In the genomic region with DNA sequence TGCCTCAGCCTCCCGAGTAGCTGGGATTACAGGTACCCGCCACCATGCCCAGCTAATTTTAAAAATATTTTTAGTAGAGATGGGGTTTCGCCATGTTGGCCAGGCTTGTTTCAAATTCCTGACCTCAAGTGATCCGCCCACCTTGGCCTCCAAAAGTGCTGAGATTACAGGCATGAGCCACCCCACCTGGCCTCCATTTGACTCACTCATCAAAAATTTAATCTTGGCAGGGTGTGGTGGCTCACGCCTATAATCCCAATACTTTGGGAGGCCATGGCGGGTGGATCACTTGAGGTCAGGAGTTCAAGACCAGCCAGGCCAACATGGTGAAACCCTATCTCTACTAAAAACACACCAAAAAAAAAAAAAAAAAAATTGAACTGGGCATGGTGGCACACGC, we compare ENCODE assay signal across 8 cellular contexts. TPM values are rescaled to one million over a fixed set of nuclear protein-coding genes. Genes with fewer than 3 reads are reported as not detected.
DNase-seq lines count a peak whose midpoint lies in the region; ATAC-seq, FAIRE-seq and TF ChIP-seq lines count a peak whose summit lies in the region.
"Not testable (repeated sequence)": the region's sequence is repeated elsewhere in the genome, so short reads cannot be mapped to it uniquely, and the experiment has no call there.
"Had no signal": no experiment of that assay in that cellular context is flagged by ENCODE, and none has a peak within 500 bp of the region (broad histone marks: within the 10 kb centered on the region; RNA-seq: fewer than 3 reads in every experiment).

No MANE protein-coding gene starts in this region.

- H3K4me3 ChIP-seq in BLaER1 treated with 17β-estradiol and CSF1 and Interleukin-3, amounts not matched to agents 10 nM and 100 nM; MG63; body of pancreas; esophagus squamous epithelium; left lung; pancreas; testis: not testable (repeated sequence)

- DNase-seq in MG63 = peak; percentile 52
- DNase-seq in body of pancreas; esophagus squamous epithelium (lab: John Stamatoyannopoulos, UW); left lung; pancreas; testis: not testable (repeated sequence)

- ATAC-seq in body of pancreas, left lung, pancreas: not testable (repeated sequence)

- not testable (repeated sequence) for TF ChIP-seq POLR2A in body of pancreas (IDR thresholded peaks at IDR 0.05); esophagus squamous epithelium (IDR thresholded peaks at IDR 0.05); testis (IDR thresholded peaks at IDR 0.05)

- peak overlapping the region; percentile 13 to 99 (median 77); a peak in 17 of 22 replicates for H3K27ac ChIP-seq in BLaER1 treated with 17β-estradiol and CSF1 and Interleukin-3, amounts not matched to agents 10 nM and 100 nM
- peak overlapping the region in 3 of 4 donors; percentile 68 to 82 (median 72) for H3K27ac ChIP-seq in body of pancreas
- H3K27ac ChIP-seq in esophagus squamous epithelium = peak overlapping the region in 3 of 4 donors; percentile 13 to 55 (median 16)
- peak overlapping the region; percentile 47 to 96 for H3K27ac ChIP-seq in left lung
- H3K27ac ChIP-seq in pancreas = peak overlapping the region; percentile 22 to 82 (median 72)
- H3K27ac ChIP-seq in testis = peak overlapping the region; percentile 15 to 64

- peak overlapping the region in 8 of 11 experiments; percentile 15 to 63 (median 58); a peak in 12 of 22 replicates for H3K9ac ChIP-seq in BLaER1 treated with 17β-estradiol and CSF1 and Interleukin-3, amounts not matched to agents 10 nM and 100 nM

- FAIRE-seq in pancreas (lab: Jason Lieb, UNC) = not testable (repeated sequence)

- 82 to 83% methylated on average over 4 to 7 of the region's 7 CpGs for WGBS in body of pancreas, 2 donors
- WGBS in esophagus squamous epithelium, 2 donors = 83 to 85% methylated on average over 7 of the region's 7 CpGs
- 85 to 88% methylated on average over 7 of the region's 7 CpGs for WGBS in pancreas, 2 donors
- 84 to 85% methylated on average over 7 of the region's 7 CpGs for WGBS in testis, 2 donors

- not testable (repeated sequence) for H3K27me3 ChIP-seq in BLaER1 treated with 17β-estradiol and CSF1 and Interleukin-3, amounts not matched to agents 10 nM and 100 nM; MG63; body of pancreas; esophagus squamous epithelium; left lung; pancreas; testis

- peak overlapping the region; percentile 6 to 100 (median 92); a peak in 21 of 22 replicates for H3K4me2 ChIP-seq in BLaER1 treated with 17β-estradiol and CSF1 and Interleukin-3, amounts not matched to agents 10 nM and 100 nM

- TF ChIP-seq CTCF in body of pancreas (IDR thresholded peaks at IDR 0.05); esophagus squamous epithelium (IDR thresholded peaks at IDR 0.05); left lung (IDR thresholded peaks at IDR 0.05); pancreas (IDR thresholded peaks at IDR 0.05); testis (IDR thresholded peaks at IDR 0.05): not testable (repeated sequence)

- H3K36me3 ChIP-seq in BLaER1 treated with 17β-estradiol and CSF1 and Interleukin-3, amounts not matched to agents 10 nM and 100 nM = peaks cover 0 to 47% (median 17%) of the 10 kb centered on the region in 11 experiments; a peak in 16 of 22 replicates
- peaks cover 45% of the 10 kb centered on the region for H3K36me3 ChIP-seq in MG63
- H3K36me3 ChIP-seq in body of pancreas (replicated peaks in 1 of 2; ENCODE audit: insufficient read depth in 1 of 2, low read depth in 2 of 2); esophagus squamous epithelium; left lung; pancreas; testis (ENCODE audit: low read depth, missing control alignments): not testable (repeated sequence)

- intact Hi-C loops in body of pancreas (cut with DNase I); esophagus squamous epithelium (cut with DNase I); left lung (cut with DNase I); pancreas (cut with DNase I); testis (cut with DNase I; ENCODE audit: low total_unique reads): not testable (repeated sequence)

- H3K4me1 ChIP-seq in BLaER1 treated with 17β-estradiol and CSF1 and Interleukin-3, amounts not matched to agents 10 nM and 100 nM = peaks cover 52 to 83% (median 70%) of the 10 kb centered on the region in 10 experiments
- peaks cover 67% of the 10 kb centered on the region for H3K4me1 ChIP-seq in body of pancreas
- H3K4me1 ChIP-seq in esophagus squamous epithelium = peaks cover 11 to 59% (median 26%) of the 10 kb centered on the region in 3 donors
- peaks cover 7 to 65% of the 10 kb centered on the region in 2 donors for H3K4me1 ChIP-seq in left lung
- H3K4me1 ChIP-seq in pancreas = peaks cover 22 to 47% (median 25%) of the 10 kb centered on the region in 3 donors
- peaks cover 56% of the 10 kb centered on the region for H3K4me1 ChIP-seq in testis

- peaks cover 0 to 86% (median 24%) of the 10 kb centered on the region in 11 experiments; a peak in 14 of 22 replicates for H4K20me1 ChIP-seq in BLaER1 treated with 17β-estradiol and CSF1 and Interleukin-3, amounts not matched to agents 10 nM and 100 nM

- H3K9me3 ChIP-seq in BLaER1 treated with 17β-estradiol and CSF1 and Interleukin-3, amounts not matched to agents 10 nM and 100 nM (replicated peaks in 1 of 11); MG63; body of pancreas; esophagus squamous epithelium; left lung; pancreas; testis: not testable (repeated sequence)

RNA-seq across cellular contexts. Expression of gene CEP295NL, which starts 8.5 kb away (rescaled TPM):
- 0.67 TPM in 1 of 2 replicates, not detected in the other for total RNA-seq in MG63 (2014; rRNA removed; shearing (Covaris generic); ENCODE audit: low replicate concordance)
- 1 to 10 TPM; 1.3 to 3.1 TPM for total RNA-seq in body of pancreas
- total RNA-seq in esophagus squamous epithelium = 1 to 10 TPM in 2 of 4 donors, under 1 TPM in 2; 0.42 to 6.9 (median 1.1) TPM
- total RNA-seq in left lung = 1 to 10 TPM; 1.6 to 6.6 TPM
- total RNA-seq in pancreas = 1 to 10 TPM in 5 of 6 donors, under 1 TPM in 1; 0.87 to 5.1 (median 2.7) TPM
- 1 to 10 TPM in 1 of 2 donors, under 1 TPM in 1; 0.21 to 4.1 TPM for polyA plus RNA-seq in pancreas
- 10 to 100 TPM; 32.3 to 77.1 TPM for total RNA-seq in testis
- 100 TPM for polyA plus RNA-seq in testis (ENCODE audit: insufficient read depth, low read depth, low replicate concordance)
- polyA plus RNA-seq: GM23338 had no signal

RNA-seq across cellular contexts. Expression of gene TIMP2, which starts 13.6 kb away (rescaled TPM):
- 127 and 145 TPM in 2 replicates for total RNA-seq in MG63 (2014; rRNA removed; shearing (Covaris generic); ENCODE audit: low replicate concordance)
- 10 to 100 TPM; 50.1 to 53.7 TPM for total RNA-seq in body of pancreas
- total RNA-seq in esophagus squamous epithelium = 100 to 1,000 TPM in 1 of 4 donors, 10 to 100 TPM in 2, 1 to 10 TPM in 1; 6.1 to 154 (median 28.2) TPM
- total RNA-seq in left lung = 100 to 1,000 TPM; 196 to 313 TPM
- 100 to 1,000 TPM in 1 of 6 donors, 10 to 100 TPM in 5; 39.9 to 128 (median 57.6) TPM for total RNA-seq in pancreas
- 10 to 100 TPM; 22.2 to 42.7 TPM for polyA plus RNA-seq in pancreas
- 100 to 1,000 TPM; 262 to 482 TPM for total RNA-seq in testis
- 465 TPM for polyA plus RNA-seq in testis (ENCODE audit: insufficient read depth, low read depth, low replicate concordance)

Comparison
In these comparisons a context has a peak if more than half of its experiments do, and no peak if none do; other contexts are left out.
1. H3K27ac ChIP-seq: peak in every context shown above with its lines; median percentile 77 in BLaER1 treated with 17β-estradiol and CSF1 and Interleukin-3, amounts not matched to agents 10 nM and 100 nM; 72 in body of pancreas; 72 in left lung; 72 in pancreas; 40 in testis; 16 in esophagus squamous epithelium.
2. RNA of gene CEP295NL, which starts 8.5 kb away (total RNA-seq): 32.3 to 77.1 TPM in testis; 1.6 to 6.6 TPM in left lung, 1.3 to 3.1 TPM in body of pancreas, 0.87 to 5.1 TPM in pancreas, 0.42 to 6.9 TPM in esophagus squamous epithelium and 0.67 TPM in MG63; every median in the first group is over 4 times any median in the second.